In the genomic region with DNA sequence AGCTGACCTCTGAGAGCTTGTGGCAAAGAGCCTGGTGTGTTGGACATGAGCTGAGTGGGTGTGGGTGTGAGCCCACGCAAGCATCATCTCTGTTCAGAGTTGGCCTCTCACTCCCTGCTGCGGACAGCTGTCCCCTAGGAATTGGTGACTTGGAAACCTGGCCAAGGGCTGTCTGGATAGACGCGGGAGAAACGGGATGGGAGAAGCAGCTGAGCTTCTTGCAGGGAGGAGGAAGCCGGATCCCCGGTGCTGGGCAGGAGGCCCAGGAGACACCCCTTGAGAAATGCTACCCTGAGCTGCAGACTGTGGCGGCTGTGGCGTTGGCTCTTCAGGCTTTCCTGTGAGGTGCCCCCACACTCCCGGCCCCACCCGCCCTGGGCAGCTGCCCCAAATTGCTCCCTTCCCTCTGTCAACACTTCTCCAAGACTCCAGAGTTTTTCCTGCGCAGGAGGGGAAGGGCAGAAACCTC, we compare ENCODE assay signal across 12 cellular contexts.
DNase-seq lines count a peak whose midpoint lies in the region; ATAC-seq and TF ChIP-seq lines count a peak whose summit lies in the region.
"Had no signal": no experiment of that assay in that cellular context is flagged by ENCODE, and none has a peak within 500 bp of the region (broad histone marks: within the 10 kb centered on the region; RNA-seq: fewer than 3 reads in every experiment).

No MANE protein-coding gene starts in this region.

- no peaks in the 10 kb centered on the region for H3K36me3 ChIP-seq in HEK293 (ENCODE audit: control insufficient read depth in 2 of 2, insufficient read depth in 1 of 2, low read length in 2 of 2)
- H3K36me3 ChIP-seq in ectodermal cell (ENCODE audit: control insufficient read depth, insufficient read depth, low read length): peaks cover 14% of the 10 kb centered on the region
- H3K36me3 ChIP-seq in mesenchymal stem cell (ENCODE audit: control insufficient read depth in 1 of 2, insufficient read depth in 2 of 2, low read depth in 1 of 2, low read length in 2 of 2): peaks cover 6 to 13% of the 10 kb centered on the region in 2 experiments
- no peaks in the 10 kb centered on the region for H3K36me3 ChIP-seq in spleen
- no peaks in the 10 kb centered on the region for H3K36me3 ChIP-seq in smooth muscle cell (ENCODE audit: low read depth)

- H4K20me1 ChIP-seq in smooth muscle cell (ENCODE audit: low read depth): no peaks in the 10 kb centered on the region

- no peak overlapping the region for H3K4me2 ChIP-seq in mesenchymal stem cell (ENCODE audit: low read length, poor library complexity, severe bottlenecking)
- H3K4me2 ChIP-seq in smooth muscle cell: no peak overlapping the region

- H2BK12ac ChIP-seq in mesenchymal stem cell (ENCODE audit: low read length in 2 of 2): peak overlapping the region; percentile 1 to 70

- no peak overlapping the region for H3K14ac ChIP-seq in mesenchymal stem cell (ENCODE audit: low read length in 2 of 2)

- POLR2A ChIA-PET in HEK293 (lab: Yijun Ruan, JAX): no interaction called here

- no peaks in the 10 kb centered on the region for H3F3A ChIP-seq in smooth muscle cell (ENCODE audit: low read depth)

- no peak overlapping the region for H3K27ac ChIP-seq in HEK293 (ENCODE audit: extremely low read depth, low read depth, low read length)
- peak overlapping the region; percentile 84 for H3K27ac ChIP-seq in ectodermal cell (ENCODE audit: insufficient read depth, low read depth, low read length, poor library complexity, severe bottlenecking)
- H3K27ac ChIP-seq in mesenchymal stem cell (ENCODE audit: low read length, poor library complexity, severe bottlenecking): no peak overlapping the region
- peak overlapping the region in 5 of 8 donors; percentile 14 to 48 (median 27) for H3K27ac ChIP-seq in spleen
- no peak overlapping the region for H3K27ac ChIP-seq in smooth muscle cell (ENCODE audit: low read depth)

- no peak overlapping the region for H3K4me3 Mint-ChIP-seq in activated T-helper 2 cell treated with anti-CD3 and anti-CD28 coated beads, Interferon-gamma antibody, Interleukin-2, Interleukin-4, amounts not matched to agents 10 μg/mL and 5 μg/mL and 100 μg/mL, durations not matched to agents 14 hours and 24 hours and 36 hours (ENCODE audit: low read depth)
- H3K4me3 Mint-ChIP-seq: effector memory CD8-positive, alpha-beta T cell; stimulated activated naive CD8-positive, alpha-beta T cell treated with anti-CD3 and anti-CD28 coated beads, Interleukin-15, Interleukin-2, amounts not matched to agents 100 ng/mL and 50 ng/mL, for 24 hours had no signal

- no peaks in the 10 kb centered on the region for H3K79me2 ChIP-seq in smooth muscle cell (ENCODE audit: low read depth)

- DNase-seq in mesenchymal stem cell (no peak), spleen (no peak), epidermal melanocyte (ENCODE audit: insufficient read length, low spot score) (no peak), smooth muscle cell (lab: John Stamatoyannopoulos, UW; ENCODE audit: unreplicated experiment) (no peak)
- no peak for DNase-seq in activated T-helper 2 cell treated with anti-CD3 and anti-CD28 coated beads, Interferon-gamma antibody, Interleukin-2, Interleukin-4, amounts not matched to agents 10 μg/mL and 5 μg/mL and 100 μg/mL, durations not matched to agents 14 hours and 24 hours and 36 hours (ENCODE audit: low spot score)
- DNase-seq: activated gamma-delta T cell treated with Interleukin-2 at 50 U/mL for 16 hours; effector memory CD8-positive, alpha-beta T cell had no signal

- no peaks in the 10 kb centered on the region for H3K36me3 Mint-ChIP-seq in activated T-helper 2 cell treated with anti-CD3 and anti-CD28 coated beads, Interferon-gamma antibody, Interleukin-2, Interleukin-4, amounts not matched to agents 10 μg/mL and 5 μg/mL and 100 μg/mL, durations not matched to agents 14 hours and 24 hours and 36 hours (ENCODE audit: low read depth)

- CTCF ChIA-PET in HEK293 (lab: Yijun Ruan, JAX): interaction anchor here (0.6 to 0.7 kb wide), 2 partner anchors 531 to 885 kb away, joined by 3 read pairs; no protein-coding TSS in a partner anchor

- H2AFZ ChIP-seq in mesenchymal stem cell (ENCODE audit: low read depth, low read length) (no peak overlapping the region), smooth muscle cell (ENCODE audit: low read depth) (no peak overlapping the region)

- H3K9ac ChIP-seq in mesenchymal stem cell (ENCODE audit: low read length) (peak overlapping the region; percentile 87), smooth muscle cell (ENCODE audit: low read depth) (no peak overlapping the region)

- no peak overlapping the region for H4K8ac ChIP-seq in mesenchymal stem cell (ENCODE audit: low read length)

- no peak overlapping the region for H3K4ac ChIP-seq in mesenchymal stem cell (ENCODE audit: low read depth in 1 of 2, low read length in 2 of 2)

- H4K91ac ChIP-seq in mesenchymal stem cell (ENCODE audit: low read length): peak overlapping the region; percentile 1

- no peaks in the 10 kb centered on the region for H3K27me3 ChIP-seq in ectodermal cell (ENCODE audit: control insufficient read depth, insufficient read depth, low read length, poor library complexity, severe bottlenecking)
- H3K27me3 ChIP-seq in mesenchymal stem cell (ENCODE audit: control insufficient read depth in 1 of 2, insufficient read depth in 1 of 2, low read length in 2 of 2): no peaks in the 10 kb centered on the region
- H3K27me3 ChIP-seq in spleen (replicated peaks in 1 of 7): no peaks in the 10 kb centered on the region
- no peaks in the 10 kb centered on the region for H3K27me3 ChIP-seq in smooth muscle cell (ENCODE audit: low read depth)

- H3K9me3 Mint-ChIP-seq in activated T-helper 2 cell treated with anti-CD3 and anti-CD28 coated beads, Interferon-gamma antibody, Interleukin-2, Interleukin-4, amounts not matched to agents 10 μg/mL and 5 μg/mL and 100 μg/mL, durations not matched to agents 14 hours and 24 hours and 36 hours: peaks cover 5% of the 10 kb centered on the region

- no peak overlapping the region for H3K4me3 ChIP-seq in HEK293 (ENCODE audit: low read depth, low read length)
- no peak overlapping the region for H3K4me3 ChIP-seq in ectodermal cell (ENCODE audit: insufficient read depth, low read depth, low read length)
- H3K4me3 ChIP-seq in mesenchymal stem cell (ENCODE audit: insufficient read depth in 1 of 2, low read depth in 1 of 2, low read length in 2 of 2): peak overlapping the region in 1 of 2 experiments; percentile 61
- H3K4me3 ChIP-seq in spleen: no peak overlapping the region
- H3K4me3 ChIP-seq in smooth muscle cell: no peak overlapping the region
- H3K4me3 ChIP-seq: GM12878 had no signal

- TF ChIP-seq POLR2A in spleen (IDR thresholded peaks at IDR 0.05): no peak

- intact Hi-C loops in spleen (cut with DNase I; ENCODE audit: low total_unique reads): no loop called here
- intact Hi-C loops in activated T-helper 2 cell treated with anti-CD3 and anti-CD28 coated beads, Interferon-gamma antibody, Interleukin-2, Interleukin-4, amounts not matched to agents 10 μg/mL and 5 μg/mL and 100 μg/mL, durations not matched to agents 14 hours and 24 hours and 36 hours (cut with micrococcal nuclease): no loop called here

- H2BK120ac ChIP-seq in mesenchymal stem cell (ENCODE audit: low read depth, low read length): no peak overlapping the region

- H3K23ac ChIP-seq in mesenchymal stem cell (ENCODE audit: low read length in 2 of 2): peak overlapping the region in 1 of 2 experiments; percentile 36

- no peak overlapping the region for H3K27ac Mint-ChIP-seq in activated T-helper 2 cell treated with anti-CD3 and anti-CD28 coated beads, Interferon-gamma antibody, Interleukin-2, Interleukin-4, amounts not matched to agents 10 μg/mL and 5 μg/mL and 100 μg/mL, durations not matched to agents 14 hours and 24 hours and 36 hours
- H3K27ac Mint-ChIP-seq: effector memory CD8-positive, alpha-beta T cell; stimulated activated naive CD8-positive, alpha-beta T cell treated with anti-CD3 and anti-CD28 coated beads, Interleukin-15, Interleukin-2, amounts not matched to agents 100 ng/mL and 50 ng/mL, for 24 hours had no signal

- H2BK5ac ChIP-seq in mesenchymal stem cell (ENCODE audit: low read depth, low read length, poor library complexity, severe bottlenecking): no peak overlapping the region

- H2BK15ac ChIP-seq in mesenchymal stem cell (ENCODE audit: low read depth, poor library complexity, severe bottlenecking): peak overlapping the region; percentile 15

- 91 to 92% methylated on average over 12 of the region's 12 CpGs for WGBS in ectodermal cell, 2 experiments
- WGBS in mesenchymal stem cell: 76% methylated on average over 12 of the region's 12 CpGs
- WGBS in spleen, 5 donors: 57 to 70% (median 69%) methylated on average over 6 to 12 of the region's 12 CpGs
- 74% methylated on average over 10 of the region's 12 CpGs for WGBS in smooth muscle cell (ENCODE audit: low lambda C conversion rate)

- H3K18ac ChIP-seq in mesenchymal stem cell (ENCODE audit: low read depth in 1 of 2, low read length in 2 of 2): peak overlapping the region; percentile 17 to 78

- H3K27me3 Mint-ChIP-seq in activated T-helper 2 cell treated with anti-CD3 and anti-CD28 coated beads, Interferon-gamma antibody, Interleukin-2, Interleukin-4, amounts not matched to agents 10 μg/mL and 5 μg/mL and 100 μg/mL, durations not matched to agents 14 hours and 24 hours and 36 hours (ENCODE audit: low read depth): no peaks in the 10 kb centered on the region
- H3K27me3 Mint-ChIP-seq: stimulated activated naive CD8-positive, alpha-beta T cell treated with anti-CD3 and anti-CD28 coated beads, Interleukin-15, Interleukin-2, amounts not matched to agents 100 ng/mL and 50 ng/mL, for 24 hours had no signal

- H3K9me3 ChIP-seq in HEK293 (ENCODE audit: control insufficient read depth, insufficient read depth, low read depth, low read length): no peaks in the 10 kb centered on the region
- H3K9me3 ChIP-seq in ectodermal cell (ENCODE audit: control insufficient read depth, low read length): no peaks in the 10 kb centered on the region
- H3K9me3 ChIP-seq in mesenchymal stem cell (ENCODE audit: control insufficient read depth, low read length): peaks cover 7% of the 10 kb centered on the region
- H3K9me3 ChIP-seq in spleen: peaks cover 0 to 18% (median 6%) of the 10 kb centered on the region in 8 donors
- H3K9me3 ChIP-seq in smooth muscle cell (replicated peaks; ENCODE audit: low read depth): no peaks in the 10 kb centered on the region

- ATAC-seq in HG02623 (IDR thresholded peaks at IDR 0.05; ENCODE audit: unreplicated experiment): no peak
- ATAC-seq: effector memory CD8-positive, alpha-beta T cell; GM12878 had no signal

- H2AK5ac ChIP-seq in mesenchymal stem cell (ENCODE audit: low read length, severe bottlenecking): no peak overlapping the region

- no peak for TF ChIP-seq CTCF in HEK293 (tag by site-specific recombination; IDR thresholded peaks at IDR 0.05)
- no peak for TF ChIP-seq CTCF in spleen (IDR thresholded peaks at IDR 0.05 in 8 of 11, conservative IDR thresholded peaks at IDR 0.05 in 3 of 11)
- no peak for TF ChIP-seq CTCF in smooth muscle cell (IDR thresholded peaks at IDR 0.05; ENCODE audit: borderline replicate concordance, insufficient read depth, poor library complexity, severe bottlenecking)

- no peaks in the 10 kb centered on the region for H3K4me1 ChIP-seq in HEK293 (ENCODE audit: control insufficient read depth, insufficient read depth, low read length)
- peaks cover 11% of the 10 kb centered on the region for H3K4me1 ChIP-seq in ectodermal cell (ENCODE audit: control insufficient read depth, insufficient read depth, low read length)
- peaks cover 31% of the 10 kb centered on the region for H3K4me1 ChIP-seq in mesenchymal stem cell (ENCODE audit: control insufficient read depth, insufficient read depth, low read depth, low read length)
- peaks cover 0 to 31% (median 17%) of the 10 kb centered on the region in 6 donors for H3K4me1 ChIP-seq in spleen
- H3K4me1 ChIP-seq in smooth muscle cell (ENCODE audit: low read depth): peaks cover 6% of the 10 kb centered on the region

- peaks cover 44% of the 10 kb centered on the region for H3K79me1 ChIP-seq in mesenchymal stem cell (replicated peaks; ENCODE audit: low read length, poor library complexity, severe bottlenecking)

- no peaks in the 10 kb centered on the region for H3K4me1 Mint-ChIP-seq in activated T-helper 2 cell treated with anti-CD3 and anti-CD28 coated beads, Interferon-gamma antibody, Interleukin-2, Interleukin-4, amounts not matched to agents 10 μg/mL and 5 μg/mL and 100 μg/mL, durations not matched to agents 14 hours and 24 hours and 36 hours (ENCODE audit: low read depth)

Comparison
In these comparisons a context has a peak if more than half of its experiments do, and no peak if none do; other contexts are left out.
1. H3K27ac ChIP-seq: peak in ectodermal cell (single experiment) and spleen (5 of 8); none in HEK293 (single experiment), mesenchymal stem cell (single experiment) and smooth muscle cell (single experiment).